Comparison of ENCODE assay signal across 11 cellular contexts in genomic region chr11:115215694-115216615, GRCh38.
DNase-seq lines count a peak whose midpoint lies in the region; ATAC-seq and TF ChIP-seq lines count a peak whose summit lies in the region.
"Had no signal": no experiment of that assay in that cellular context is flagged by ENCODE, and none has a peak within 500 bp of the region (broad histone marks: within the 10 kb centered on the region; RNA-seq: fewer than 3 reads in every experiment).

No MANE protein-coding gene starts in this region.

- no peak for DNase-seq in GM10266 (ENCODE audit: extremely low spot score)
- no peak for DNase-seq in nephron progenitor cell
- no peak for DNase-seq in NCI-H1105 treated with DMSO at 0.1 percent for 48 hours (lab: John Stamatoyannopoulos, UW)
- no peak for DNase-seq in activated naive CD4-positive, alpha-beta T cell treated with anti-CD3 and anti-CD28 coated beads, Interleukin-2, amount 10 ng/mL, durations not matched to agents 7 days and 5 days
- DNase-seq: HFFc6, kidney glomerular epithelial cell had no signal

- peaks cover 57% of the 10 kb centered on the region for H3K36me3 Mint-ChIP-seq in brain
- H3K36me3 Mint-ChIP-seq in nephron progenitor cell (ENCODE audit: low read depth), result peaks cover 67% of the 10 kb centered on the region
- no peaks in the 10 kb centered on the region for H3K36me3 Mint-ChIP-seq in activated naive CD4-positive, alpha-beta T cell treated with anti-CD3 and anti-CD28 coated beads, Interleukin-2, amount 10 ng/mL, durations not matched to agents 7 days and 5 days
- H3K36me3 Mint-ChIP-seq: stimulated activated memory B cell treated with anti-CD40 and anti-IgM and Interleukin-4, amounts not matched to agents 10 μg/mL and 1 μg/mL and 100 μg/mL, for 72 hours had no signal

- H3K9me3 Mint-ChIP-seq in brain (no peaks in the 10 kb centered on the region), nephron progenitor cell (no peaks in the 10 kb centered on the region)
- no peaks in the 10 kb centered on the region for H3K9me3 Mint-ChIP-seq in activated naive CD4-positive, alpha-beta T cell treated with anti-CD3 and anti-CD28 coated beads, Interleukin-2, amount 10 ng/mL, durations not matched to agents 7 days and 5 days
- H3K9me3 Mint-ChIP-seq: stimulated activated memory B cell treated with anti-CD40 and anti-IgM and Interleukin-4, amounts not matched to agents 10 μg/mL and 1 μg/mL and 100 μg/mL, for 72 hours had no signal

- no peak overlapping the region for H3K9ac ChIP-seq in Loucy (ENCODE audit: low read depth, low read length, poor library complexity, severe bottlenecking)

- H3K4me2 ChIP-seq in Loucy (ENCODE audit: low read depth, low read length, poor library complexity, severe bottlenecking), result no peak overlapping the region

- H3K4me3 Mint-ChIP-seq in brain (peak overlapping the region in 1 of 5 experiments; percentile 8), nephron progenitor cell (no peak overlapping the region)
- H3K4me3 Mint-ChIP-seq in activated naive CD4-positive, alpha-beta T cell treated with anti-CD3 and anti-CD28 coated beads, Interleukin-2, amount 10 ng/mL, durations not matched to agents 7 days and 5 days, result no peak overlapping the region
- H3K4me3 Mint-ChIP-seq: HFFc6; stimulated activated memory B cell treated with anti-CD40 and anti-IgM and Interleukin-4, amounts not matched to agents 10 μg/mL and 1 μg/mL and 100 μg/mL, for 72 hours had no signal

- H3K36me3 ChIP-seq in Loucy (ENCODE audit: insufficient read depth, low read length), result no peaks in the 10 kb centered on the region

- no peaks in the 10 kb centered on the region for H3K9me3 ChIP-seq in Loucy (ENCODE audit: insufficient read depth, low read depth, low read length)

- no peak for ATAC-seq in HG03378 (IDR thresholded peaks at IDR 0.05; ENCODE audit: unreplicated experiment)
- ATAC-seq: sciatic nerve; stimulated activated memory B cell treated with anti-CD40 and anti-IgM and Interleukin-4, amounts not matched to agents 10 μg/mL and 1 μg/mL and 100 μg/mL, for 72 hours had no signal

- H3K27me3 Mint-ChIP-seq in brain (no peaks in the 10 kb centered on the region), nephron progenitor cell (ENCODE audit: low read depth, poor library complexity) (no peaks in the 10 kb centered on the region)
- H3K27me3 Mint-ChIP-seq in activated naive CD4-positive, alpha-beta T cell treated with anti-CD3 and anti-CD28 coated beads, Interleukin-2, amount 10 ng/mL, durations not matched to agents 7 days and 5 days, result peaks cover 5% of the 10 kb centered on the region
- H3K27me3 Mint-ChIP-seq: stimulated activated memory B cell treated with anti-CD40 and anti-IgM and Interleukin-4, amounts not matched to agents 10 μg/mL and 1 μg/mL and 100 μg/mL, for 72 hours had no signal

- no peaks in the 10 kb centered on the region for H3K9me2 ChIP-seq in Loucy (replicated peaks; ENCODE audit: low read depth, low read length)

- TF ChIP-seq CTCF in GM10266 (IDR thresholded peaks at IDR 0.05; ENCODE audit: control insufficient read depth, insufficient read depth, low read depth, missing control alignments), result peak; percentile 7
- TF ChIP-seq CTCF in Loucy (conservative IDR thresholded peaks at IDR 0.05; ENCODE audit: low read length), result peak; percentile 62
- TF ChIP-seq CTCF in brain (conservative IDR thresholded peaks at IDR 0.05), result peak; percentile 35 to 65
- TF ChIP-seq CTCF in nephron progenitor cell (IDR thresholded peaks at IDR 0.05), result peak; percentile 38

- H3K4me3 ChIP-seq in Loucy (ENCODE audit: low read length, poor library complexity, severe bottlenecking), result no peak overlapping the region

- H3K27me3 ChIP-seq in Loucy (ENCODE audit: insufficient read depth, low read length, poor library complexity, severe bottlenecking), result no peaks in the 10 kb centered on the region

- H3K4me1 ChIP-seq in Loucy (ENCODE audit: insufficient read depth, low read length, poor library complexity, severe bottlenecking), result no peaks in the 10 kb centered on the region

- H2AFZ ChIP-seq in Loucy (ENCODE audit: low read length), result no peak overlapping the region

- H3K27ac Mint-ChIP-seq in brain, result peak overlapping the region in 3 of 5 experiments; percentile 5 to 58 (median 47)
- peak overlapping the region; percentile 64 for H3K27ac Mint-ChIP-seq in nephron progenitor cell
- H3K27ac Mint-ChIP-seq in activated naive CD4-positive, alpha-beta T cell treated with anti-CD3 and anti-CD28 coated beads, Interleukin-2, amount 10 ng/mL, durations not matched to agents 7 days and 5 days, result no peak overlapping the region
- H3K27ac Mint-ChIP-seq: HFFc6; stimulated activated memory B cell treated with anti-CD40 and anti-IgM and Interleukin-4, amounts not matched to agents 10 μg/mL and 1 μg/mL and 100 μg/mL, for 72 hours had no signal

- H3K79me2 ChIP-seq in Loucy (ENCODE audit: insufficient read depth, low read length), result no peaks in the 10 kb centered on the region

- H3F3A ChIP-seq in Loucy (ENCODE audit: low read depth), result no peaks in the 10 kb centered on the region

- CTCF ChIA-PET in activated naive CD4-positive, alpha-beta T cell treated with anti-CD3 and anti-CD28 coated beads, Interleukin-2, amount 10 ng/mL, durations not matched to agents 7 days and 5 days (lab: Charles Lee), result no interaction called here

- H4K20me1 ChIP-seq in Loucy (ENCODE audit: insufficient read depth, low read length, poor library complexity, severe bottlenecking), result no peaks in the 10 kb centered on the region

- H3K4me1 Mint-ChIP-seq in brain (peaks cover 42% of the 10 kb centered on the region), nephron progenitor cell (peaks cover 54% of the 10 kb centered on the region)
- H3K4me1 Mint-ChIP-seq in activated naive CD4-positive, alpha-beta T cell treated with anti-CD3 and anti-CD28 coated beads, Interleukin-2, amount 10 ng/mL, durations not matched to agents 7 days and 5 days, result no peaks in the 10 kb centered on the region

Comparison
In these comparisons a context has a peak if more than half of its experiments do, and no peak if none do; other contexts are left out.
1. CTCF ChIP-seq: peak in every context shown above with its lines; median percentile 62 in Loucy; 50 in brain; 38 in nephron progenitor cell; 7 in GM10266.